Comparison of ENCODE assay signal across 13 cellular contexts in the genomic region with DNA sequence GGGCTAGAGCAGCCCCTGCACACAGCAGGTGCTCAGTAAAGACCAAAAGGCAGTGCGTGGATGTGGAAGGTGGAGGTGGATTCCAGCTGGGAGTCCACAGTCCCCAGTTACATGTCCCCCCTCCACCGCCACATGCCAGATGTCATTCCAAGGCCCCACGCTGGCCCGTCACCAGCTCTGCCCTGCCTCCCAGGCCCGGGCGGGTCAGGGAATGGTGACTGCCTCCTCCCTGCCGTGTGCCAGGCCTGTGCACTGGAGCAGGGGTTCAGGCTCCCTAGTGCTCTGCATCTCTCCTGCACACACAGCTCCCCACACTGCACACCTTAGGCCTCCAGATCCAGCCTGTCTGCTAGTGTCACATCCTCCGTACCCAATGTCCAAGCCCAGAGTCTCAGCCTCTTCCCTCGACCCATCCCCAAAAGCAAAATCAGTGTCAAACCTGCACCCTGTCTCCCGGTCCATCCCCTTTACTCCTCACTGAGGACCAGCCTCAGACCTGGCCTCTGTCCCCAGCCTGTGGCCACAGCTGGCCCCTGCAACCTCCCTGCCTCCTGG. TPM values are rescaled to one million over a fixed set of nuclear protein-coding genes. Genes with fewer than 3 reads are reported as not detected.
DNase-seq lines count a peak whose midpoint lies in the region; ATAC-seq and TF ChIP-seq lines count a peak whose summit lies in the region.
"Had no signal": no experiment of that assay in that cellular context is flagged by ENCODE, and none has a peak within 500 bp of the region (broad histone marks: within the 10 kb centered on the region; RNA-seq: fewer than 3 reads in every experiment).

No MANE protein-coding gene starts in this region.

- no peaks in the 10 kb centered on the region for H3K27me3 ChIP-seq in right cardiac atrium (ENCODE audit: control insufficient read depth, insufficient read depth)
- no peaks in the 10 kb centered on the region for H3K27me3 ChIP-seq in osteoblast (ENCODE audit: insufficient read depth, low read length)

- peak overlapping the region; percentile 4 for H3K27ac Mint-ChIP-seq in chondrocyte (ENCODE audit: unreplicated experiment)
- H3K27ac Mint-ChIP-seq in endothelial cell (ENCODE audit: unreplicated experiment): no peak overlapping the region
- H3K27ac Mint-ChIP-seq: CD4-positive, CD25-positive, alpha-beta regulatory T cell; HFFc6 had no signal

- no peaks in the 10 kb centered on the region for H3K36me3 Mint-ChIP-seq in chondrocyte (ENCODE audit: low read depth)
- H3K36me3 Mint-ChIP-seq in endothelial cell (ENCODE audit: low read depth, unreplicated experiment): no peaks in the 10 kb centered on the region

- H3K79me2 ChIP-seq in osteoblast (ENCODE audit: insufficient read depth, low read length): no peaks in the 10 kb centered on the region

- 79% methylated on average over 10 of the region's 10 CpGs for WGBS in right cardiac atrium

- H3K9me3 ChIP-seq in right cardiac atrium (ENCODE audit: control insufficient read depth, low read length) (peaks cover 2% of the 10 kb centered on the region), osteoblast (ENCODE audit: low read depth, low read length) (no peaks in the 10 kb centered on the region)

- no peak overlapping the region for H3K27ac ChIP-seq in right cardiac atrium (ENCODE audit: low read length)
- no peak overlapping the region for H3K27ac ChIP-seq in osteoblast (ENCODE audit: low read depth, low read length)
- H3K27ac ChIP-seq: BLaER1 treated with 17β-estradiol and CSF1 and Interleukin-3, amounts not matched to agents 10 nM and 100 nM had no signal

- H4K20me1 ChIP-seq in osteoblast (ENCODE audit: insufficient read depth, low read length): no peaks in the 10 kb centered on the region

- peaks cover 6% of the 10 kb centered on the region for H3K27me3 Mint-ChIP-seq in chondrocyte (ENCODE audit: low read depth)
- no peaks in the 10 kb centered on the region for H3K27me3 Mint-ChIP-seq in endothelial cell (ENCODE audit: unreplicated experiment)

- no peak overlapping the region for H2AFZ ChIP-seq in osteoblast (ENCODE audit: low read length)

- ATAC-seq in right cardiac atrium (no peak), left cardiac atrium (no peak), HG03045 (IDR thresholded peaks at IDR 0.05; ENCODE audit: unreplicated experiment) (no peak)

- no peak overlapping the region for H3K4me2 ChIP-seq in osteoblast (ENCODE audit: insufficient read depth, low read length)
- H3K4me2 ChIP-seq: BLaER1 treated with 17β-estradiol and CSF1 and Interleukin-3, amounts not matched to agents 10 nM and 100 nM had no signal

- H3K36me3 ChIP-seq in osteoblast (ENCODE audit: insufficient read depth, low read length): no peaks in the 10 kb centered on the region

- H3K4me1 ChIP-seq in right cardiac atrium (ENCODE audit: control insufficient read depth, insufficient read depth, low read length): no peaks in the 10 kb centered on the region
- H3K4me1 ChIP-seq in osteoblast (ENCODE audit: insufficient read depth, low read length): no peaks in the 10 kb centered on the region

- H3K9me3 Mint-ChIP-seq in chondrocyte (ENCODE audit: low read depth): peaks cover 15% of the 10 kb centered on the region
- no peaks in the 10 kb centered on the region for H3K9me3 Mint-ChIP-seq in endothelial cell (ENCODE audit: unreplicated experiment)

- DNase-seq in right cardiac atrium (peak in 2 of 3 donors; percentile 0 to 7), left cardiac atrium (no peak), chondrocyte (ENCODE audit: low spot score) (peak; percentile 56), osteoblast (ENCODE audit: insufficient read length, low spot score, missing footprints) (peak; percentile 31), head of caudate nucleus (no peak), endothelial cell (ENCODE audit: low spot score) (no peak)
- DNase-seq: ACHN; CD4-positive, CD25-positive, alpha-beta regulatory T cell; HCEC 1CT; HFFc6 had no signal

- H3K4me3 ChIP-seq in right cardiac atrium (ENCODE audit: low read length) (no peak overlapping the region), osteoblast (ENCODE audit: insufficient read depth, low read length) (no peak overlapping the region)
- H3K4me3 ChIP-seq: BLaER1 treated with 17β-estradiol and CSF1 and Interleukin-3, amounts not matched to agents 10 nM and 100 nM had no signal

- TF ChIP-seq CTCF in chondrocyte (IDR thresholded peaks at IDR 0.05) (no peak), osteoblast (IDR thresholded peaks at IDR 0.05; ENCODE audit: extremely low read depth, low read depth, low read length) (no peak), endothelial cell (IDR thresholded peaks at IDR 0.05; ENCODE audit: unreplicated experiment) (no peak)

- H3K4me1 Mint-ChIP-seq in chondrocyte (ENCODE audit: low read depth) (no peaks in the 10 kb centered on the region), endothelial cell (ENCODE audit: unreplicated experiment) (no peaks in the 10 kb centered on the region)

- intact Hi-C loops in right cardiac atrium (cut with DNase I) (no loop called here), left cardiac atrium (cut with DNase I) (no loop called here), head of caudate nucleus (cut with DNase I) (no loop called here)

- H3K4me3 Mint-ChIP-seq in chondrocyte (ENCODE audit: unreplicated experiment) (no peak overlapping the region), endothelial cell (ENCODE audit: unreplicated experiment) (no peak overlapping the region)
- H3K4me3 Mint-ChIP-seq: HFFc6 had no signal

RNA-seq across cellular contexts. Expression of a gene that starts 40.2 kb away (rescaled TPM):
- total RNA-seq in right cardiac atrium: 1 to 10 TPM in 3 of 4 donors, under 1 TPM in 1; 0.75 to 9.7 (median 3.7) TPM
- 2.8 TPM for polyA plus RNA-seq in right cardiac atrium
- 1 to 10 TPM; 2.3 to 5.6 TPM for total RNA-seq in left cardiac atrium
- total RNA-seq in chondrocyte: 3.5 to 5.9 TPM (median 5.6 TPM) in 3 replicates
- under 0.01 TPM in 1 of 2 replicates, not detected in the other for total RNA-seq in osteoblast
- 1.8 TPM for total RNA-seq in endothelial cell (ENCODE audit: unreplicated experiment)
- total RNA-seq: CD4-positive, CD25-positive, alpha-beta regulatory T cell; H4; HFFc6 had no signal
- polyA plus RNA-seq: CD4-positive, CD25-positive, alpha-beta regulatory T cell had no signal

Comparison
In these comparisons a context has a peak if more than half of its experiments do, and no peak if none do; other contexts are left out.
1. DNase-seq: peak in right cardiac atrium (2 of 3), chondrocyte (single experiment) and osteoblast (single experiment); none in left cardiac atrium (single experiment), head of caudate nucleus (0 of 42) and endothelial cell (single experiment).